2 cellular contexts compared by ENCODE assay signal in the genomic region with DNA sequence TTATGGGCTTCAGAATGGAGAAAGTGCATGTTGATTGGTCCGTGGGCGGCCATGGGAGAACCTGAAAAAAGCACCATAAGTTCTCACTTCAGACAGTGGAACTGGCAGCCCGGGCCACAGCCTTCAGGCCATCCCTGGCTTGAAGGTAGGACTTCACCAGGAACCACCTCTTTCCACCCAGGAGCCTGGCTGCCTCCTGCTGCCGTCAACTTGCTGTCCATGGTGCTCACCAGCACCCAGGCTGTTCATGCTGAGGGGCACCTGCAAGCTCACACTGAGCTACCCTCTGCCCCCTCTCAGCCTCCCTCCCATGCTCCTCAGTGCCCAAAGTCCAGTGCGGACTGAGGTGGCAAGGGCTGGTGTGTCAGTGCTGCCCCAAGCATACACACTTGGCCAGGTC.
TF ChIP-seq lines count a peak whose summit lies in the region.

No MANE protein-coding gene starts in this region.

TF ChIP-seq in A549, 52 proteins besides CTCF, POLR2A, EP300 and RAD21:
- TF ChIP-seq, protein P1, sequence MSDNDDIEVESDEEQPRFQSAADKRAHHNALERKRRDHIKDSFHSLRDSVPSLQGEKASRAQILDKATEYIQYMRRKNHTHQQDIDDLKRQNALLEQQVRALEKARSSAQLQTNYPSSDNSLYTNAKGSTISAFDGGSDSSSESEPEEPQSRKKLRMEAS (IDR thresholded peaks at IDR 0.05): no peak
- TF ChIP-seq ESRRA (IDR thresholded peaks at IDR 0.05; ENCODE audit: borderline replicate concordance, low read length) (no peak), NFE2L2 (conservative IDR thresholded peaks at IDR 0.05; ENCODE audit: low read length) (no peak), NPAS2 (CRISPR knock-in tag; IDR thresholded peaks at IDR 0.05; ENCODE audit: borderline replicate concordance) (no peak)
- TF ChIP-seq, protein P2, sequence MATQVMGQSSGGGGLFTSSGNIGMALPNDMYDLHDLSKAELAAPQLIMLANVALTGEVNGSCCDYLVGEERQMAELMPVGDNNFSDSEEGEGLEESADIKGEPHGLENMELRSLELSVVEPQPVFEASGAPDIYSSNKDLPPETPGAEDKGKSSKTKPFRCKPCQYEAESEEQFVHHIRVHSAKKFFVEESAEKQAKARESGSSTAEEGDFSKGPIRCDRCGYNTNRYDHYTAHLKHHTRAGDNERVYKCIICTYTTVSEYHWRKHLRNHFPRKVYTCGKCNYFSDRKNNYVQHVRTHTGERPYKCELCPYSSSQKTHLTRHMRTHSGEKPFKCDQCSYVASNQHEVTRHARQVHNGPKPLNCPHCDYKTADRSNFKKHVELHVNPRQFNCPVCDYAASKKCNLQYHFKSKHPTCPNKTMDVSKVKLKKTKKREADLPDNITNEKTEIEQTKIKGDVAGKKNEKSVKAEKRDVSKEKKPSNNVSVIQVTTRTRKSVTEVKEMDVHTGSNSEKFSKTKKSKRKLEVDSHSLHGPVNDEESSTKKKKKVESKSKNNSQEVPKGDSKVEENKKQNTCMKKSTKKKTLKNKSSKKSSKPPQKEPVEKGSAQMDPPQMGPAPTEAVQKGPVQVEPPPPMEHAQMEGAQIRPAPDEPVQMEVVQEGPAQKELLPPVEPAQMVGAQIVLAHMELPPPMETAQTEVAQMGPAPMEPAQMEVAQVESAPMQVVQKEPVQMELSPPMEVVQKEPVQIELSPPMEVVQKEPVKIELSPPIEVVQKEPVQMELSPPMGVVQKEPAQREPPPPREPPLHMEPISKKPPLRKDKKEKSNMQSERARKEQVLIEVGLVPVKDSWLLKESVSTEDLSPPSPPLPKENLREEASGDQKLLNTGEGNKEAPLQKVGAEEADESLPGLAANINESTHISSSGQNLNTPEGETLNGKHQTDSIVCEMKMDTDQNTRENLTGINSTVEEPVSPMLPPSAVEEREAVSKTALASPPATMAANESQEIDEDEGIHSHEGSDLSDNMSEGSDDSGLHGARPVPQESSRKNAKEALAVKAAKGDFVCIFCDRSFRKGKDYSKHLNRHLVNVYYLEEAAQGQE (IDR thresholded peaks at IDR 0.05): peak; percentile 44; the same call in 1 of the 2 replicates

TF ChIP-seq in H1, 55 proteins besides CTCF, POLR2A, EP300 and RAD21:
- TF ChIP-seq SAP30 (IDR thresholded peaks at IDR 0.05; ENCODE audit: insufficient read depth, insufficient replicate concordance, low read length) (no peak), TEAD4 (IDR thresholded peaks at IDR 0.05; ENCODE audit: low read depth, low read length) (no peak), CHD1 (IDR thresholded peaks at IDR 0.05; ENCODE audit: low read depth, low read length) (no peak), HDAC2 (IDR thresholded peaks at IDR 0.05; ENCODE audit: borderline replicate concordance in 1 of 2, low read depth in 2 of 2, low read length in 2 of 2) (no peak), CEBPB (IDR thresholded peaks at IDR 0.05; ENCODE audit: low read depth, low read length) (no peak), CTBP2 (IDR thresholded peaks at IDR 0.05; ENCODE audit: borderline replicate concordance, insufficient read depth, insufficient read length, low read length) (no peak), SIN3A (conservative IDR thresholded peaks at IDR 0.05 in 1 of 2, IDR thresholded peaks at IDR 0.05 in 1 of 2; ENCODE audit: low read depth in 1 of 2, low read length in 2 of 2) (no peak), SRF (IDR thresholded peaks at IDR 0.05; ENCODE audit: low read depth, low read length) (no peak), RBBP5 (IDR thresholded peaks at IDR 0.05; ENCODE audit: borderline replicate concordance, low read depth, low read length) (no peak), KDM1A (IDR thresholded peaks at IDR 0.05; ENCODE audit: borderline replicate concordance, low read length) (no peak), BRCA1 (IDR thresholded peaks at IDR 0.05; ENCODE audit: low read depth, low read length) (no peak), MAFK (IDR thresholded peaks at IDR 0.05; ENCODE audit: low read depth, low read length) (no peak)
